ENCODE assay signal across 9 cellular contexts in genomic region chr3:138082085-138082991, GRCh38. TPM values are rescaled to one million over a fixed set of nuclear protein-coding genes. Genes with fewer than 3 reads are reported as not detected.
DNase-seq lines count a peak whose midpoint lies in the region; ATAC-seq and TF ChIP-seq lines count a peak whose summit lies in the region.
"Had no signal": no experiment of that assay in that cellular context is flagged by ENCODE, and none has a peak within 500 bp of the region (broad histone marks: within the 10 kb centered on the region; RNA-seq: fewer than 3 reads in every experiment).

No MANE protein-coding gene starts in this region.

- peak overlapping the region; percentile 78 for H4K91ac ChIP-seq in IMR-90 (ENCODE audit: insufficient read depth, low read depth, low read length)

- peak overlapping the region; percentile 49 for H3K56ac ChIP-seq in IMR-90 (ENCODE audit: extremely low read depth, insufficient read depth, low read length)

- H2BK15ac ChIP-seq in IMR-90 (ENCODE audit: low read depth, low read length): peak overlapping the region; percentile 53; the same call in 1 of the 3 replicates

- peak overlapping the region; percentile 79 for H2AK9ac ChIP-seq in IMR-90 (replicated peaks; ENCODE audit: low read depth, low read length, poor library complexity)

- ATAC-seq in IMR-90 (ENCODE audit: low read depth) (peak; percentile 59), GM19452 (IDR thresholded peaks at IDR 0.05; ENCODE audit: unreplicated experiment) (no peak)

- 0% methylated on average over 2 of the region's 8 CpGs; no CpG with 5 or more reads in 1 of the 2 experiments for WGBS in IMR-90 (ENCODE audit: extremely low coverage in 2 of 2, insufficient read length in 1 of 2), 2 experiments
- 78 to 89% methylated on average over 5 to 8 of the region's 8 CpGs for WGBS in thyroid gland, 2 donors

- BruUV-seq in IMR-90 (replicated peaks; lab: Mats Ljungman, UMichigan): no TSS peak

- CTCF ChIA-PET in IMR-90 (lab: Yijun Ruan, JAX): interaction anchor here (2.1 kb wide), 1 partner anchor 13 kb away, joined by 6 read pairs; no protein-coding TSS in a partner anchor

- peak overlapping the region; percentile 26 for H3K4me3 ChIP-seq in IMR-90 (ENCODE audit: insufficient read depth, low read depth, low read length)
- no peak overlapping the region for H3K4me3 ChIP-seq in thyroid gland (replicated peaks in 1 of 3)

- peak overlapping the region; percentile 75 for H2BK120ac ChIP-seq in IMR-90 (ENCODE audit: low read depth, low read length)

- peak; percentile 30 for DNase-seq in NCI-H2171 treated with DMSO at 0.1 percent for 48 hours (lab: John Stamatoyannopoulos, UW)
- no peak for DNase-seq in NCI-H2171 (lab: John Stamatoyannopoulos, UW)
- peak; percentile 93 for DNase-seq in IMR-90
- DNase-seq in left kidney (ENCODE audit: low read depth, low spot score): peak; percentile 81
- no peak for DNase-seq in activated effector memory CD4-positive, alpha-beta T cell treated with Interleukin-2 at 50 U/mL for 16 hours
- DNase-seq in thyroid gland: no peak

- intact Hi-C loops in IMR-90 (cut with micrococcal nuclease): loop anchor here (5.0 kb wide), 1 partner anchor 35 kb away; the partner anchor contains the start of gene DZIP1L
- intact Hi-C loops in thyroid gland (cut with DNase I): no loop called here

- H3K27me3 Mint-ChIP-seq in activated naive CD8-positive, alpha-beta T cell: peaks cover 1% of the 10 kb centered on the region

- dilution Hi-C loops in IMR-90 (cut with HindIII; ENCODE audit: low sequenced_read_pairs, unreplicated experiment): no loop called here

- peak overlapping the region; percentile 36 for H3K27ac Mint-ChIP-seq in activated naive CD8-positive, alpha-beta T cell
- H3K27ac Mint-ChIP-seq: CD4-positive, CD25-positive, alpha-beta regulatory T cell had no signal

- peak overlapping the region; percentile 70 for H3K14ac ChIP-seq in IMR-90 (replicated peaks; ENCODE audit: low read depth, low read length)

- H3K79me1 ChIP-seq in IMR-90 (ENCODE audit: low read depth in 1 of 2, low read length in 2 of 2): peaks cover 13 to 48% of the 10 kb centered on the region in 2 experiments; a peak in 3 of 4 replicates

- peak overlapping the region; percentile 13; the same call in 1 of the 2 replicates for H4K5ac ChIP-seq in IMR-90 (ENCODE audit: low read depth, low read length)

- TF ChIP-seq CTCF in IMR-90 (conservative IDR thresholded peaks at IDR 0.05; ENCODE audit: low read depth, low read length): no peak
- no peak for TF ChIP-seq CTCF in thyroid gland (IDR thresholded peaks at IDR 0.05)

- H3K9me3 Mint-ChIP-seq in activated naive CD8-positive, alpha-beta T cell (ENCODE audit: low read depth): no peaks in the 10 kb centered on the region

- no peaks in the 10 kb centered on the region for H3K9me3 ChIP-seq in IMR-90 (ENCODE audit: control insufficient read depth, insufficient read depth, low read length)
- no peaks in the 10 kb centered on the region for H3K9me3 ChIP-seq in thyroid gland

- peak overlapping the region; percentile 87; the same call in 1 of the 2 replicates for H2AK5ac ChIP-seq in IMR-90 (ENCODE audit: low read depth, low read length)

- H3K4me1 ChIP-seq in IMR-90 (ENCODE audit: control insufficient read depth, insufficient read depth, low read length) (peaks cover 26% of the 10 kb centered on the region), thyroid gland (no peaks in the 10 kb centered on the region)

- TF ChIP-seq RAD21 in IMR-90 (IDR thresholded peaks at IDR 0.05; ENCODE audit: low read length): no peak; the same call in 1 of the 2 replicates

- H3K23ac ChIP-seq in IMR-90 (ENCODE audit: low read depth, low read length): peak overlapping the region; percentile 69

- H3K9ac ChIP-seq in IMR-90 (ENCODE audit: low read depth, low read length): peak overlapping the region; percentile 55

- in situ Hi-C loops in IMR-90 (cut with MboI; ENCODE audit: low sequenced_read_pairs): no loop called here

- peaks cover 32% of the 10 kb centered on the region for H4K20me1 ChIP-seq in IMR-90 (ENCODE audit: insufficient read depth, low read length)

- peak overlapping the region; percentile 84 for H3K4me2 ChIP-seq in IMR-90 (ENCODE audit: low read depth, low read length)

- POLR2A ChIA-PET in IMR-90 (lab: Charles Lee; ENCODE audit: unreplicated experiment): no interaction called here

- peak overlapping the region; percentile 40; the same call in 1 of the 2 replicates for H3K18ac ChIP-seq in IMR-90 (ENCODE audit: low read depth, low read length)

- TF ChIP-seq POLR2A in IMR-90 (IDR thresholded peaks at IDR 0.05; ENCODE audit: low read depth, low read length) (no peak), thyroid gland (IDR thresholded peaks at IDR 0.05) (no peak)

- peak overlapping the region; percentile 84 for H3K4ac ChIP-seq in IMR-90 (ENCODE audit: low read depth, low read length)

- peaks cover 18% of the 10 kb centered on the region for H3K4me1 Mint-ChIP-seq in activated naive CD8-positive, alpha-beta T cell (ENCODE audit: low read depth)

- H3K27me3 ChIP-seq in IMR-90 (ENCODE audit: control insufficient read depth, insufficient read depth, low read length): no peaks in the 10 kb centered on the region
- H3K27me3 ChIP-seq in thyroid gland: no peaks in the 10 kb centered on the region

- H3K27ac ChIP-seq in IMR-90 (ENCODE audit: insufficient read depth, low read length): peak overlapping the region; percentile 71
- no peak overlapping the region for H3K27ac ChIP-seq in thyroid gland

- H3K36me3 ChIP-seq in IMR-90 (ENCODE audit: control insufficient read depth, insufficient read depth, low read length) (peaks cover 21% of the 10 kb centered on the region), thyroid gland (peaks cover 0 to 7% of the 10 kb centered on the region in 2 donors)

- no peak overlapping the region for H3K4me3 Mint-ChIP-seq in activated naive CD8-positive, alpha-beta T cell

- H4K8ac ChIP-seq in IMR-90 (ENCODE audit: low read depth in 2 of 2, low read length in 2 of 2): peak overlapping the region; percentile 28 to 30; a peak in 1 of 4 replicates

- peak overlapping the region; percentile 79 for H2AFZ ChIP-seq in IMR-90 (replicated peaks; ENCODE audit: low read length, poor library complexity)

- H2BK5ac ChIP-seq in IMR-90 (ENCODE audit: low read depth, low read length, poor library complexity, severe bottlenecking): peak overlapping the region; percentile 81

- H3K36me3 Mint-ChIP-seq in activated naive CD8-positive, alpha-beta T cell: no peaks in the 10 kb centered on the region
- H3K36me3 Mint-ChIP-seq: CD4-positive, CD25-positive, alpha-beta regulatory T cell had no signal

- 0 out of 2 replicates have a peak overlapping the region, but pooled peaks have one; percentile 10 for H2BK20ac ChIP-seq in IMR-90 (ENCODE audit: low read depth, low read length)

- H3K9me1 ChIP-seq in IMR-90 (ENCODE audit: insufficient read depth, low read length): peaks cover 35% of the 10 kb centered on the region

TF ChIP-seq in IMR-90, 13 proteins besides CTCF, POLR2A, EP300 and RAD21:
- TF ChIP-seq MXI1 (IDR thresholded peaks at IDR 0.05; ENCODE audit: borderline replicate concordance, low read depth, low read length) (0 out of 2 replicates have a peak, but pooled peaks have one; percentile 10), CEBPB (IDR thresholded peaks at IDR 0.05; ENCODE audit: low read depth, low read length) (no peak), RCOR1 (IDR thresholded peaks at IDR 0.05; ENCODE audit: insufficient replicate concordance, low read length) (no peak), USF2 (IDR thresholded peaks at IDR 0.05; ENCODE audit: low read depth, low read length) (peak; percentile 88), FOS (IDR thresholded peaks at IDR 0.05; ENCODE audit: low read depth, low read length) (peak; percentile 78), BHLHE40 (IDR thresholded peaks at IDR 0.05; ENCODE audit: low read depth, low read length) (peak; percentile 77)
TF ChIP-seq in IMR-90: peak in this region for 4.

RNA-seq across cellular contexts. Expression of gene DZIP1L, which starts 33.1 kb away (rescaled TPM):
- total RNA-seq in IMR-90 (2012; rRNA removed): 14.7 and 21.4 TPM in 2 replicates
- polyA plus RNA-seq in IMR-90 (2012; rRNA removed): 10.8 and 12.9 TPM in 2 replicates
- 3.4 and 4.8 TPM in 2 replicates for polyA plus RNA-seq in IMR-90 (2012; cell fraction: cytosol; rRNA removed)
- 39.7 and 52.2 TPM in 2 replicates for polyA plus RNA-seq in IMR-90 (2012; cell fraction: nucleus; rRNA removed; ENCODE audit: low replicate concordance)
- 10 to 100 TPM; 12.7 to 23.0 (median 17.2) TPM for total RNA-seq in thyroid gland
- total RNA-seq: CD4-positive, CD25-positive, alpha-beta regulatory T cell had no signal
- polyA plus RNA-seq: CD4-positive, CD25-positive, alpha-beta regulatory T cell had no signal

RNA-seq across cellular contexts. Expression of gene A4GNT, which starts 49.9 kb away (rescaled TPM):
- not detected in 2 replicates for total RNA-seq in IMR-90 (2012; rRNA removed)
- not detected in 2 replicates for polyA plus RNA-seq in IMR-90 (2012; rRNA removed)
- polyA plus RNA-seq in IMR-90 (2012; cell fraction: cytosol; rRNA removed): not detected in 2 replicates
- not detected in 2 replicates for polyA plus RNA-seq in IMR-90 (2012; cell fraction: nucleus; rRNA removed; ENCODE audit: low replicate concordance)
- total RNA-seq in thyroid gland: not detected
- total RNA-seq: CD4-positive, CD25-positive, alpha-beta regulatory T cell had no signal
- polyA plus RNA-seq: CD4-positive, CD25-positive, alpha-beta regulatory T cell had no signal

Comparison
In these comparisons a context has a peak if more than half of its experiments do, and no peak if none do; other contexts are left out.
1. DNase-seq: peak in NCI-H2171 treated with DMSO at 0.1 percent for 48 hours (single experiment), IMR-90 (single experiment) and left kidney (single experiment); none in NCI-H2171 (single experiment), activated effector memory CD4-positive, alpha-beta T cell treated with Interleukin-2 at 50 U/mL for 16 hours (single experiment) and thyroid gland (0 of 2).